Comparison of ENCODE assay signal across 1 cellular context in genomic region chr1:195495720-195496635, GRCh38.
TF ChIP-seq lines count a peak whose summit lies in the region.

No MANE protein-coding gene starts in this region.

TF ChIP-seq in H1, 55 proteins besides CTCF, POLR2A, EP300 and RAD21:
- TF ChIP-seq CREB1 (IDR thresholded peaks at IDR 0.05) (no peak), YY1 (IDR thresholded peaks at IDR 0.05; ENCODE audit: low read depth, low read length) (no peak), EGR1 (IDR thresholded peaks at IDR 0.05; ENCODE audit: borderline replicate concordance, low read depth, low read length) (no peak), SIRT6 (IDR thresholded peaks at IDR 0.05; ENCODE audit: low read length) (no peak), CHD2 (IDR thresholded peaks at IDR 0.05; ENCODE audit: low read length) (no peak), NANOG (IDR thresholded peaks at IDR 0.05; ENCODE audit: insufficient read depth, low read depth, low read length, poor library complexity, severe bottlenecking) (no peak), GTF2F1 (IDR thresholded peaks at IDR 0.05; ENCODE audit: borderline replicate concordance, low read depth, low read length) (no peak), TCF12 (IDR thresholded peaks at IDR 0.05; ENCODE audit: low read depth, low read length) (no peak), HDAC2 (IDR thresholded peaks at IDR 0.05; ENCODE audit: borderline replicate concordance in 1 of 2, low read depth in 2 of 2, low read length in 2 of 2) (no peak), HDAC6 (IDR thresholded peaks at IDR 0.05; ENCODE audit: low read depth, low read length) (no peak), POU5F1 (IDR thresholded peaks at IDR 0.05; ENCODE audit: low read depth, low read length) (no peak), KDM5A (IDR thresholded peaks at IDR 0.05; ENCODE audit: low read length) (no peak)
